8 cellular contexts compared by ENCODE assay signal in genomic region chr10:86688398-86688921, GRCh38.
DNase-seq lines count a peak whose midpoint lies in the region; ATAC-seq lines count a peak whose summit lies in the region.

No MANE protein-coding gene starts in this region.

- H3K9me3 Mint-ChIP-seq in effector memory CD8-positive, alpha-beta T cell, result no peaks in the 10 kb centered on the region

- H3K36me3 Mint-ChIP-seq in effector memory CD8-positive, alpha-beta T cell (ENCODE audit: insufficient read depth), result no peaks in the 10 kb centered on the region

- peak; percentile 83 for DNase-seq in AG08396 (ENCODE audit: low spot score)
- DNase-seq in NCI-H446 treated with DMSO at 0.1 percent for 48 hours (lab: John Stamatoyannopoulos, UW), result peak; percentile 0
- DNase-seq in activated CD4-positive, alpha-beta T cell treated with anti-CD3 and anti-CD28 coated beads, Interleukin-2, amount 50 U/mL, for 48 hours, result peak; percentile 50 to 60
- peak; percentile 33 to 46 (median 36) for DNase-seq in effector memory CD8-positive, alpha-beta T cell
- peak; percentile 76 for DNase-seq in midbrain (lab: John Stamatoyannopoulos, UW)
- peak in 4 of 6 experiments; percentile 5 to 52 (median 28) for DNase-seq in stimulated activated naive CD4-positive, alpha-beta T cell (lab: John Stamatoyannopoulos, UW)

- ATAC-seq in GM18511 (IDR thresholded peaks at IDR 0.05; ENCODE audit: unreplicated experiment) (peak; percentile 77), HG03039 (IDR thresholded peaks at IDR 0.05; ENCODE audit: unreplicated experiment) (peak; percentile 80)
- ATAC-seq in effector memory CD8-positive, alpha-beta T cell (replicated peaks), result peak; percentile 90

- H3K27ac Mint-ChIP-seq in effector memory CD8-positive, alpha-beta T cell, result peak overlapping the region in 1 of 2 donors; percentile 15

- peaks cover 6 to 44% of the 10 kb centered on the region in 2 donors for H3K27me3 Mint-ChIP-seq in effector memory CD8-positive, alpha-beta T cell

- peak overlapping the region in 1 of 2 donors; percentile 33 for H3K4me3 Mint-ChIP-seq in effector memory CD8-positive, alpha-beta T cell

- peaks cover 4 to 9% of the 10 kb centered on the region in 2 donors for H3K4me1 Mint-ChIP-seq in effector memory CD8-positive, alpha-beta T cell (ENCODE audit: low read depth in 2 of 2)

Comparison
In these comparisons a context has a peak if more than half of its experiments do, and no peak if none do; other contexts are left out.
1. Peak in every context shown above with its lines: DNase-seq and ATAC-seq.
2. DNase-seq: peak in every context shown above with its lines; median percentile 83 in AG08396; 76 in midbrain; 55 in activated CD4-positive, alpha-beta T cell treated with anti-CD3 and anti-CD28 coated beads, Interleukin-2, amount 50 U/mL, for 48 hours; 36 in effector memory CD8-positive, alpha-beta T cell; 28 in stimulated activated naive CD4-positive, alpha-beta T cell; 0 in NCI-H446 treated with DMSO at 0.1 percent for 48 hours.